25 cellular contexts compared by ENCODE assay signal in the genomic region with DNA sequence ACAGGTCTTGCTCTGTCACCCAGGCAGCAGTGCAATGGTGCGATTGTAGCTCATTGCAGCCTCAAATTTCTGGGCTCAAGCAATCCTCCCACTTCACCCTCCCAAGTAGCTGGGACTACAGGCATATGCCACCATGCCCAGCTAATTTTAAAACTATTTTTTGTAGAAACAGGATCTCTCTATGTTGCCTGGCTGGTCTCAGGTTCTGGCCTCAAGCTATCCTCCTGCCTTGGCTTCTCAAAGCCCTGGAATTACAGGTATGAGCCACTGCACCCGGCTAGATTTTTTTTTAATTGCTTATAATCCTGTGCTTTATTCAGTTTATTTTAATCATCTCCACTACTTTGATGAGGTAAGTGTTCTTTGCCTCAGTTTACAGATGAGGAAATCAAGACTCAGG.
DNase-seq lines count a peak whose midpoint lies in the region; ATAC-seq and TF ChIP-seq lines count a peak whose summit lies in the region.
"Had no signal": no experiment of that assay in that cellular context is flagged by ENCODE, and none has a peak within 500 bp of the region (broad histone marks: within the 10 kb centered on the region; RNA-seq: fewer than 3 reads in every experiment).

No MANE protein-coding gene starts in this region.

- H3K4me3 ChIP-seq in GM23338 (no peak overlapping the region), prostate gland (no peak overlapping the region), MM.1S (ENCODE audit: low read length) (no peak overlapping the region)
- H3K4me3 ChIP-seq: BLaER1, GM12878 had no signal

- intact Hi-C loops in prostate gland (cut with DNase I): no loop called here

- H3K9ac ChIP-seq in MM.1S (ENCODE audit: low read length): no peak overlapping the region
- H3K9ac ChIP-seq: BLaER1 had no signal

- no peak overlapping the region for H3K4me3 Mint-ChIP-seq in GM23338
- no peak overlapping the region for H3K4me3 Mint-ChIP-seq in nephron
- no peak overlapping the region for H3K4me3 Mint-ChIP-seq in type B pancreatic cell
- H3K4me3 Mint-ChIP-seq: CD14-positive monocyte; CD4-positive, alpha-beta memory T cell; CD4-positive, CD25-positive, alpha-beta regulatory T cell; CD8-positive, alpha-beta memory T cell had no signal

- H3K27me3 Mint-ChIP-seq in GM23338 (ENCODE audit: insufficient read depth, low read depth, poor library complexity): no peaks in the 10 kb centered on the region
- peaks cover 11% of the 10 kb centered on the region for H3K27me3 Mint-ChIP-seq in nephron (ENCODE audit: low read depth)
- H3K27me3 Mint-ChIP-seq in type B pancreatic cell: no peaks in the 10 kb centered on the region

- no peak overlapping the region for H3K4me2 ChIP-seq in GM23338
- no peak overlapping the region for H3K4me2 ChIP-seq in MM.1S (ENCODE audit: low read depth, low read length)
- H3K4me2 ChIP-seq: BLaER1 had no signal

- no peak for DNase-seq in GM23338 (ENCODE audit: low spot score)
- DNase-seq in NCI-H69 (lab: John Stamatoyannopoulos, UW): peak; percentile 6
- no peak for DNase-seq in type B pancreatic cell (ENCODE audit: extremely low spot score, unreplicated experiment)
- DNase-seq in prostate gland (ENCODE audit: low spot score): no peak
- DNase-seq in MM.1S: no peak
- DNase-seq: 8988T; ACHN; BE2C; C1 segment of cervical spinal cord; CD4-positive, alpha-beta memory T cell; CD4-positive, CD25-positive, alpha-beta regulatory T cell; CD8-positive, alpha-beta memory T cell; COR-L47; DMS 273 treated with DMSO at 0.1 percent for 48 hours; DMS153; DMS53; DMS79; DND-41; EL; GDM1 had no signal

- H4K20me1 ChIP-seq in GM23338 (replicated peaks; ENCODE audit: insufficient read depth) (no peaks in the 10 kb centered on the region), MM.1S (ENCODE audit: insufficient read depth, low read length) (no peaks in the 10 kb centered on the region)
- H4K20me1 ChIP-seq: BLaER1 had no signal

- H3K4me1 ChIP-seq in GM23338 (ENCODE audit: insufficient read depth): no peaks in the 10 kb centered on the region
- no peaks in the 10 kb centered on the region for H3K4me1 ChIP-seq in prostate gland (replicated peaks)
- H3K4me1 ChIP-seq in MM.1S (ENCODE audit: low read length): no peaks in the 10 kb centered on the region
- H3K4me1 ChIP-seq: BE2C, BLaER1 had no signal

- H3K79me2 ChIP-seq in GM23338 (replicated peaks; ENCODE audit: insufficient read depth) (no peaks in the 10 kb centered on the region), MM.1S (ENCODE audit: low read length) (no peaks in the 10 kb centered on the region)

- H3K27ac Mint-ChIP-seq in GM23338 (no peak overlapping the region), nephron (peak overlapping the region in 2 of 3 experiments; percentile 27 to 81), type B pancreatic cell (peak overlapping the region; percentile 46)
- H3K27ac Mint-ChIP-seq: CD14-positive monocyte; CD4-positive, alpha-beta memory T cell; CD8-positive, alpha-beta memory T cell had no signal

- no peak for TF ChIP-seq POLR2A in prostate gland (IDR thresholded peaks at IDR 0.05)

- H2AFZ ChIP-seq in GM23338: 0 out of 2 replicates have a peak overlapping the region, but pooled peaks have one; percentile 38
- H2AFZ ChIP-seq in MM.1S (ENCODE audit: low read length): no peak overlapping the region

- WGBS in prostate gland: 76% methylated on average over 2 of the region's 2 CpGs

- H3K27ac ChIP-seq in GM23338 (ENCODE audit: low read depth): no peak overlapping the region
- H3K27ac ChIP-seq in prostate gland: no peak overlapping the region
- no peak overlapping the region for H3K27ac ChIP-seq in MM.1S (ENCODE audit: low read length)
- H3K27ac ChIP-seq: BLaER1 had no signal

- no peak for TF ChIP-seq CTCF in GM23338 (conservative IDR thresholded peaks at IDR 0.05; ENCODE audit: low read depth in 2 of 2)
- no peak for TF ChIP-seq CTCF in nephron (IDR thresholded peaks at IDR 0.05; ENCODE audit: unreplicated experiment in 3 of 3)
- no peak for TF ChIP-seq CTCF in type B pancreatic cell (conservative IDR thresholded peaks at IDR 0.05)
- no peak for TF ChIP-seq CTCF in prostate gland (IDR thresholded peaks at IDR 0.05)
- no peak for TF ChIP-seq CTCF in MM.1S (IDR thresholded peaks at IDR 0.05; ENCODE audit: low read length)

- H3K9me2 ChIP-seq in GM23338 (ENCODE audit: insufficient read depth): no peaks in the 10 kb centered on the region
- H3K9me2 ChIP-seq in MM.1S (replicated peaks; ENCODE audit: insufficient read depth, low read length): no peaks in the 10 kb centered on the region

- no peaks in the 10 kb centered on the region for H3K27me3 ChIP-seq in GM23338 (ENCODE audit: insufficient read depth)
- no peaks in the 10 kb centered on the region for H3K27me3 ChIP-seq in prostate gland (replicated peaks; ENCODE audit: insufficient read depth)
- H3K27me3 ChIP-seq in MM.1S (replicated peaks; ENCODE audit: insufficient read depth, low read length): no peaks in the 10 kb centered on the region
- H3K27me3 ChIP-seq: BE2C, BLaER1 had no signal

- H3K36me3 ChIP-seq in GM23338 (ENCODE audit: insufficient read depth) (no peaks in the 10 kb centered on the region), prostate gland (no peaks in the 10 kb centered on the region), MM.1S (replicated peaks; ENCODE audit: insufficient read depth, low read length) (no peaks in the 10 kb centered on the region)
- H3K36me3 ChIP-seq: BE2C, BLaER1 had no signal

- no peak for ATAC-seq in GM23338
- no peak for ATAC-seq in HG02798 (IDR thresholded peaks at IDR 0.05; ENCODE audit: poor library complexity, unreplicated experiment)
- ATAC-seq: GM12878 had no signal

- no peaks in the 10 kb centered on the region for H3K9me3 Mint-ChIP-seq in GM23338
- no peaks in the 10 kb centered on the region for H3K9me3 Mint-ChIP-seq in nephron
- H3K9me3 Mint-ChIP-seq in type B pancreatic cell: no peaks in the 10 kb centered on the region
- H3K9me3 Mint-ChIP-seq: CD4-positive, alpha-beta memory T cell; CD4-positive, CD25-positive, alpha-beta regulatory T cell; CD8-positive, alpha-beta memory T cell had no signal

- H3K4me1 Mint-ChIP-seq in GM23338: no peaks in the 10 kb centered on the region; the same call in 2 of the 3 replicates
- peaks cover 25% of the 10 kb centered on the region for H3K4me1 Mint-ChIP-seq in nephron
- H3K4me1 Mint-ChIP-seq in type B pancreatic cell (ENCODE audit: unreplicated experiment): peaks cover 3% of the 10 kb centered on the region

- H3K36me3 Mint-ChIP-seq in GM23338 (ENCODE audit: low read depth): no peaks in the 10 kb centered on the region
- H3K36me3 Mint-ChIP-seq in nephron (ENCODE audit: low read depth): no peaks in the 10 kb centered on the region
- H3K36me3 Mint-ChIP-seq in type B pancreatic cell: no peaks in the 10 kb centered on the region
- H3K36me3 Mint-ChIP-seq: CD14-positive monocyte; CD4-positive, alpha-beta memory T cell; CD4-positive, CD25-positive, alpha-beta regulatory T cell; CD8-positive, alpha-beta memory T cell had no signal

- H3F3A ChIP-seq in GM23338 (replicated peaks; ENCODE audit: low read depth) (no peaks in the 10 kb centered on the region), MM.1S (ENCODE audit: insufficient read depth, low read length) (no peaks in the 10 kb centered on the region)

- no peaks in the 10 kb centered on the region for H3K9me3 ChIP-seq in prostate gland
- H3K9me3 ChIP-seq in MM.1S (replicated peaks; ENCODE audit: insufficient read depth, low read length): no peaks in the 10 kb centered on the region
- H3K9me3 ChIP-seq: BE2C, BLaER1 had no signal

TF ChIP-seq in GM23338, 12 proteins besides CTCF, POLR2A, EP300 and RAD21 (continues in another document):
- TF ChIP-seq JUNB (IDR thresholded peaks at IDR 0.05; ENCODE audit: unreplicated experiment) (no peak), EZH2phosphoT487 (IDR thresholded peaks at IDR 0.05; ENCODE audit: unreplicated experiment) (no peak), CREB1 (CRISPR knock-in tag; IDR thresholded peaks at IDR 0.05; ENCODE audit: low read depth) (no peak), ZNF114 (CRISPR knock-in tag; IDR thresholded peaks at IDR 0.05) (no peak), ZNF331 (CRISPR knock-in tag; IDR thresholded peaks at IDR 0.05; ENCODE audit: low read depth) (no peak), STAT1 (IDR thresholded peaks at IDR 0.05; ENCODE audit: unreplicated experiment) (no peak), EZH2 (IDR thresholded peaks at IDR 0.05; ENCODE audit: low read depth, unreplicated experiment) (no peak), POLR2AphosphoS5 (IDR thresholded peaks at IDR 0.05; ENCODE audit: low read depth) (no peak)
- TF ChIP-seq, protein P1, sequence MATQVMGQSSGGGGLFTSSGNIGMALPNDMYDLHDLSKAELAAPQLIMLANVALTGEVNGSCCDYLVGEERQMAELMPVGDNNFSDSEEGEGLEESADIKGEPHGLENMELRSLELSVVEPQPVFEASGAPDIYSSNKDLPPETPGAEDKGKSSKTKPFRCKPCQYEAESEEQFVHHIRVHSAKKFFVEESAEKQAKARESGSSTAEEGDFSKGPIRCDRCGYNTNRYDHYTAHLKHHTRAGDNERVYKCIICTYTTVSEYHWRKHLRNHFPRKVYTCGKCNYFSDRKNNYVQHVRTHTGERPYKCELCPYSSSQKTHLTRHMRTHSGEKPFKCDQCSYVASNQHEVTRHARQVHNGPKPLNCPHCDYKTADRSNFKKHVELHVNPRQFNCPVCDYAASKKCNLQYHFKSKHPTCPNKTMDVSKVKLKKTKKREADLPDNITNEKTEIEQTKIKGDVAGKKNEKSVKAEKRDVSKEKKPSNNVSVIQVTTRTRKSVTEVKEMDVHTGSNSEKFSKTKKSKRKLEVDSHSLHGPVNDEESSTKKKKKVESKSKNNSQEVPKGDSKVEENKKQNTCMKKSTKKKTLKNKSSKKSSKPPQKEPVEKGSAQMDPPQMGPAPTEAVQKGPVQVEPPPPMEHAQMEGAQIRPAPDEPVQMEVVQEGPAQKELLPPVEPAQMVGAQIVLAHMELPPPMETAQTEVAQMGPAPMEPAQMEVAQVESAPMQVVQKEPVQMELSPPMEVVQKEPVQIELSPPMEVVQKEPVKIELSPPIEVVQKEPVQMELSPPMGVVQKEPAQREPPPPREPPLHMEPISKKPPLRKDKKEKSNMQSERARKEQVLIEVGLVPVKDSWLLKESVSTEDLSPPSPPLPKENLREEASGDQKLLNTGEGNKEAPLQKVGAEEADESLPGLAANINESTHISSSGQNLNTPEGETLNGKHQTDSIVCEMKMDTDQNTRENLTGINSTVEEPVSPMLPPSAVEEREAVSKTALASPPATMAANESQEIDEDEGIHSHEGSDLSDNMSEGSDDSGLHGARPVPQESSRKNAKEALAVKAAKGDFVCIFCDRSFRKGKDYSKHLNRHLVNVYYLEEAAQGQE (IDR thresholded peaks at IDR 0.05; ENCODE audit: unreplicated experiment): no peak
